In the genomic region with DNA sequence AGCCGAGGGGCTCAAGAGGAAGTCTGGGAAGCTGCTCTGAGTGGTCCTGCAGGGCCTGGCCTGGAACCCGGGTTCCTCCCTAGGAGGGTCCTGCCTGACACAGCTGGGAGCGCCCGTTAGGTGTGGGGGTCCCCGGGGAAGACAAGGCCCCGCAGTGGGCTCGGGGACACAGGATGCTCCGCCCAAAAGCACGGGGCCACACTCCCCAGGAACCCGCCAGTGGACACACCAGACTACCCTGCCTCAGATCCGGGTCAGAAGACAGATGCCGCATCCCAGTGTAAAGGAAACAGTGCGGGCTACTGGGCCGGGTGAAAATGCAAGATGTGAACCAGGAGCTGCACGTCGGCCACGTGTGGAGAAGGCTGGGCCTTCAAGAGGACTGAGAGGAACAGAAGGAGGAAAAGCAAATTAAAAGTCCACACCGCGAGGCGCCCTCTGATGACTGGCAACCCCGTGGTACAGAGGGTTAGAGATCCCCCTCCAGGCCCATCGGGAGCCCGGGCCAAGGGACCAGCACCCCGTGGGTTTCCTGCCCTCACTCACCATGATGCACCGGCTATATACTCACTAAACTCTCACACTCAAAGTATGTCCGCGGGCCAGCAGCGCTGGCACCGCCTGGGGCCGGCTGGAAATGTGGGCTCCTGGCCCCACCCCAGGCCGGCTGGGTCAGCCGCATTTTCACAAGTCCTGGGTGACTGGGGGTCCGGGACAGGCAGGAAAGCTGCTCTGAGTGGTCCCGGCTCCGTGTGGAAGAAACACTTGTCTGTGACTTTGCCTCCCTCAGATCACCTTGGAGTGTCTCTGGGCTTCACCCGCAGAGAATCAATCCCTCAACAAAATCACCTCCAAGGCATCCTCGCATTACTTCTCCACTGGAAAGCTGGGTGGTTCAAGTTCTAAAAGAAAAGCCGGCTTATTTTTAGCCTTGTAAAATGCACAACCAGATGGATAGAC, we compare ENCODE assay signal across 21 cellular contexts. TPM values are rescaled to one million over a fixed set of nuclear protein-coding genes. Genes with fewer than 3 reads are reported as not detected.
DNase-seq lines count a peak whose midpoint lies in the region; ATAC-seq, FAIRE-seq and TF ChIP-seq lines count a peak whose summit lies in the region.
"Had no signal": no experiment of that assay in that cellular context is flagged by ENCODE, and none has a peak within 500 bp of the region (broad histone marks: within the 10 kb centered on the region; RNA-seq: fewer than 3 reads in every experiment).

No MANE protein-coding gene starts in this region.

- DNase-seq in cardiac septum (ENCODE audit: low spot score) (peak; percentile 64), left ventricle myocardium superior (no peak), dorsolateral prefrontal cortex (peak in 3 of 10 donors; percentile 15 to 40 (median 38)), osteoblast (ENCODE audit: insufficient read length, low spot score, missing footprints) (peak; percentile 66), aorta (peak; percentile 34 to 75), GM19239 (ENCODE audit: insufficient read length, low spot score) (no peak), omental fat pad (ENCODE audit: low spot score) (no peak)
- DNase-seq: C1 segment of cervical spinal cord, HFFc6, KBM-7, NCI-H1105, NCI-H1694, NCI-H510A, NCI-H748 treated with DMSO at 0.1 percent for 48 hours, Right ventricle myocardium superior had no signal

- no peak for TF ChIP-seq CTCF in dorsolateral prefrontal cortex (IDR thresholded peaks at IDR 0.05 in 54 of 56, conservative IDR thresholded peaks at IDR 0.05 in 2 of 56; ENCODE audit: low read depth in 1 of 56, partially characterized antibody in 56 of 56)
- TF ChIP-seq CTCF in osteoblast (IDR thresholded peaks at IDR 0.05; ENCODE audit: extremely low read depth, low read depth, low read length): no peak
- TF ChIP-seq CTCF in omental fat pad (IDR thresholded peaks at IDR 0.05): no peak

- peaks cover 12% of the 10 kb centered on the region for H4K20me1 ChIP-seq in osteoblast (ENCODE audit: insufficient read depth, low read length)

- H3K27ac ChIP-seq in dorsolateral prefrontal cortex: peak overlapping the region in 50 of 59 donors; percentile 14 to 88 (median 70)
- H3K27ac ChIP-seq in osteoblast (ENCODE audit: low read depth, low read length): no peak overlapping the region
- no peak overlapping the region for H3K27ac ChIP-seq in aorta (ENCODE audit: low read depth in 1 of 2, low read length in 2 of 2)
- H3K27ac ChIP-seq: A549 had no signal

- no peaks in the 10 kb centered on the region for H3K79me2 ChIP-seq in osteoblast (ENCODE audit: insufficient read depth, low read length)

- no peak for FAIRE-seq in GM19239 (lab: Jason Lieb, UNC)
- FAIRE-seq: A549, D721Med, GM12891, GM18507, H54 had no signal

- no peaks in the 10 kb centered on the region for H3K27me3 ChIP-seq in dorsolateral prefrontal cortex
- H3K27me3 ChIP-seq in osteoblast (ENCODE audit: insufficient read depth, low read length): peaks cover 13% of the 10 kb centered on the region
- H3K27me3 ChIP-seq in aorta (ENCODE audit: control insufficient read depth in 1 of 2, insufficient read depth in 2 of 2, low read length in 1 of 2): no peaks in the 10 kb centered on the region

- intact Hi-C loops in cardiac septum (cut with DNase I): no loop called here
- intact Hi-C loops in left ventricle myocardium superior (cut with micrococcal nuclease): no loop called here
- intact Hi-C loops in dorsolateral prefrontal cortex (cut with DNase I): loop anchor here in 1 of 2 donors (5.0 kb wide), 1 partner anchor 59 kb away; no protein-coding TSS in a partner anchor
- intact Hi-C loops in aorta (cut with DNase I): no loop called here

- no peak overlapping the region for H3K4me2 ChIP-seq in osteoblast (ENCODE audit: insufficient read depth, low read length)
- H3K4me2 ChIP-seq: A549 had no signal

- no peaks in the 10 kb centered on the region for H3K4me1 ChIP-seq in osteoblast (ENCODE audit: insufficient read depth, low read length)
- no peaks in the 10 kb centered on the region for H3K4me1 ChIP-seq in aorta (ENCODE audit: control insufficient read depth in 1 of 2, insufficient read depth in 2 of 2, low read length in 2 of 2)

- H3K9me3 ChIP-seq in osteoblast (ENCODE audit: low read depth, low read length): no peaks in the 10 kb centered on the region
- H3K9me3 ChIP-seq in aorta (ENCODE audit: control insufficient read depth, low read length): no peaks in the 10 kb centered on the region
- H3K9me3 ChIP-seq: A549 had no signal

- H3K36me3 ChIP-seq in osteoblast (ENCODE audit: insufficient read depth, low read length) (no peaks in the 10 kb centered on the region), aorta (ENCODE audit: control insufficient read depth in 1 of 2, insufficient read depth in 2 of 2, low read length in 1 of 2) (no peaks in the 10 kb centered on the region)

- no peak overlapping the region for H2AFZ ChIP-seq in osteoblast (ENCODE audit: low read length)

- H3K4me3 ChIP-seq in dorsolateral prefrontal cortex (no peak overlapping the region), osteoblast (ENCODE audit: insufficient read depth, low read length) (no peak overlapping the region), aorta (ENCODE audit: low read length in 2 of 2) (no peak overlapping the region)
- H3K4me3 ChIP-seq: A549 had no signal

- ATAC-seq in left ventricle myocardium superior (no peak), aorta (ENCODE audit: low FRiP score) (no peak), omental fat pad (ENCODE audit: low FRiP score) (no peak), GM19397 (IDR thresholded peaks at IDR 0.05; ENCODE audit: unreplicated experiment) (no peak)
- ATAC-seq: A549 had no signal

- WGBS in aorta, 2 donors: 88 to 91% methylated on average over 38 of the region's 38 CpGs

RNA-seq across cellular contexts. Expression of gene STK32C, which starts 6.1 kb away (rescaled TPM):
- total RNA-seq in cardiac septum: 5.9 TPM
- 4.9 TPM for total RNA-seq in left ventricle myocardium superior
- 10 to 100 TPM; 30.1 to 78.4 (median 57.0) TPM for total RNA-seq in dorsolateral prefrontal cortex
- total RNA-seq in osteoblast: 12.7 and 14.5 TPM in 2 replicates
- total RNA-seq in aorta: 10 to 100 TPM in 1 of 2 donors, 1 to 10 TPM in 1; 7.1 to 12.2 TPM
- 10 to 100 TPM in 1 of 2 donors, 1 to 10 TPM in 1; 4.9 to 12.4 TPM for polyA plus RNA-seq in aorta
- 1 to 10 TPM; 5.0 to 8.9 (median 8.1) TPM for total RNA-seq in omental fat pad

RNA-seq across cellular contexts. Expression of gene LRRC27, which starts 30.3 kb away (rescaled TPM):
- 3.8 TPM for total RNA-seq in cardiac septum
- 3.2 TPM for total RNA-seq in left ventricle myocardium superior
- 10 to 100 TPM; 14.0 to 36.4 (median 25.3) TPM for total RNA-seq in dorsolateral prefrontal cortex
- total RNA-seq in osteoblast: 11.2 and 13.4 TPM in 2 replicates
- total RNA-seq in aorta: 10 to 100 TPM in 1 of 2 donors, 1 to 10 TPM in 1; 4.6 to 11.7 TPM
- 1 to 10 TPM; 3.1 to 9.0 TPM for polyA plus RNA-seq in aorta
- 10 to 100 TPM in 1 of 4 donors, 1 to 10 TPM in 3; 5.0 to 12.1 (median 7.7) TPM for total RNA-seq in omental fat pad

Comparison
In these comparisons a context has a peak if more than half of its experiments do, and no peak if none do; other contexts are left out.
1. DNase-seq: peak in cardiac septum (single experiment), osteoblast (single experiment) and aorta (2 of 2); none in left ventricle myocardium superior (single experiment), GM19239 (single experiment) and omental fat pad (single experiment).
2. H3K27ac ChIP-seq: peak in dorsolateral prefrontal cortex (50 of 59); none in osteoblast (single experiment) and aorta (0 of 2).